13 cellular contexts compared by ENCODE assay signal in the genomic region with DNA sequence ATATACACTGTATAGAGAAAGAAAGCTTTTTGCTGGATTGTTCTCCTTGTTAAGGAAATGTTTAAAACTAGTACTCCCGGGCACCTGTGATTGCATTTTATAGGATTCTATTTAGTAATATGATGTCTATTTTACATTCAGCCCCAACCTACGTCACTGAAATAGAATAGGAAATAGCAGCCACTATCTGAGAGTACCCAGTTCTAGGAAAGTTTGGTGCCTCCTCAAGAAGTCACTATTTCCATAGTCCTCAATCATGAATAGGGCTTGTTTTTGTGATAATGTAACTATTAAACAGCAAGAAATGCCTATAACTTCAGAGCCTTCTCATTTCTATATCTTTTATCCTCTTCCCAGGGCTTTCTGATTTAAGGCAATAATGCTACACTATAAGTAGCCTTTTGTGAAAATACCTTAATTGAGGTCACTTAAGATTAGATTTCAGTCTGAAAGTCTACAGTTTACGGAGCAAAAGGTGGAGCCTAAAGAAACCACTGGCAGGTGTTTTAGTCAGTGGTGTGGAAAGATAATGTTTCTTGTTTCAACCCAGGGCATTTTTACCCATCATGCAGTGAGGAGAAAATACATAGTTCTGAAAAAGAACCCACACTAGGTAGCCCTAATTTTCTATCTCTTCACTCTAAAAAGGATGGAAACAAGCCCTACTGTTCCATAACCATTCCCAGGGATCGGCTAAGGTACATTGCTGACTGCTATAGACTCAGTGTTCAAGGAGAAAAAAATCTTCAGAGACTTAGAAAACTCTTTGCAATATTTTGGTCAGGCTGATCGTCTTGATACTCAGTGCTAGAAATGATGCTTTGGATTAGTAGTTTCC. TPM values are rescaled to one million over a fixed set of nuclear protein-coding genes. Genes with fewer than 3 reads are reported as not detected.
DNase-seq lines count a peak whose midpoint lies in the region; ATAC-seq and TF ChIP-seq lines count a peak whose summit lies in the region.
"Had no signal": no experiment of that assay in that cellular context is flagged by ENCODE, and none has a peak within 500 bp of the region (broad histone marks: within the 10 kb centered on the region; RNA-seq: fewer than 3 reads in every experiment).

No MANE protein-coding gene starts in this region.

- no peak for TF ChIP-seq EP300 in sigmoid colon (IDR thresholded peaks at IDR 0.05)

- H3K4me1 Mint-ChIP-seq in CD4-positive, CD25-positive, alpha-beta regulatory T cell, result peaks cover 64 to 92% (median 78%) of the 10 kb centered on the region in 4 donors
- H3K4me1 Mint-ChIP-seq in activated naive CD8-positive, alpha-beta T cell treated with anti-CD3 and anti-CD28 coated beads for 36 hours, result peaks cover 72% of the 10 kb centered on the region

- 81 to 92% methylated on average over 5 of the region's 5 CpGs for WGBS in sigmoid colon, 2 donors

- H3K4me1 ChIP-seq in CD4-positive, CD25-positive, alpha-beta regulatory T cell (ENCODE audit: control insufficient read depth, insufficient read depth, low read length, poor library complexity, severe bottlenecking), result peaks cover 78% of the 10 kb centered on the region
- no peaks in the 10 kb centered on the region for H3K4me1 ChIP-seq in sigmoid colon
- H3K4me1 ChIP-seq: BLaER1, testis had no signal

- intact Hi-C loops in sigmoid colon (cut with DNase I), result no loop called here

- H3K9me3 ChIP-seq in CD4-positive, CD25-positive, alpha-beta regulatory T cell (ENCODE audit: control insufficient read depth in 2 of 2, low read length in 2 of 2), result no peaks in the 10 kb centered on the region
- H3K9me3 ChIP-seq in sigmoid colon, result no peaks in the 10 kb centered on the region
- H3K9me3 ChIP-seq: testis had no signal

- no peaks in the 10 kb centered on the region for H3K27me3 ChIP-seq in CD4-positive, CD25-positive, alpha-beta regulatory T cell (ENCODE audit: control insufficient read depth, insufficient read depth, low read length)
- H3K27me3 ChIP-seq in sigmoid colon, result no peaks in the 10 kb centered on the region
- H3K27me3 ChIP-seq: BLaER1, testis had no signal

- H3K27ac ChIP-seq in CD4-positive, CD25-positive, alpha-beta regulatory T cell (ENCODE audit: insufficient read depth, low read length, poor library complexity, severe bottlenecking), result peak overlapping the region; percentile 80
- no peak overlapping the region for H3K27ac ChIP-seq in sigmoid colon
- H3K27ac ChIP-seq: BLaER1, testis had no signal

- peak overlapping the region; percentile 56 for H3K4me3 ChIP-seq in CD4-positive, CD25-positive, alpha-beta regulatory T cell (ENCODE audit: low read depth, low read length)
- H3K4me3 ChIP-seq in sigmoid colon, result no peak overlapping the region
- H3K4me3 ChIP-seq: BLaER1, testis had no signal

- H3K4me3 Mint-ChIP-seq in CD4-positive, CD25-positive, alpha-beta regulatory T cell, result peak overlapping the region; percentile 47 to 86 (median 74)
- peak overlapping the region; percentile 50 for H3K4me3 Mint-ChIP-seq in activated naive CD8-positive, alpha-beta T cell treated with anti-CD3 and anti-CD28 coated beads for 36 hours
- H3K4me3 Mint-ChIP-seq: H9 had no signal

- H3K36me3 ChIP-seq in CD4-positive, CD25-positive, alpha-beta regulatory T cell (ENCODE audit: control insufficient read depth, insufficient read depth, low read length), result no peaks in the 10 kb centered on the region
- H3K36me3 ChIP-seq in sigmoid colon, result no peaks in the 10 kb centered on the region
- H3K36me3 ChIP-seq: BLaER1 had no signal

- peaks cover 12% of the 10 kb centered on the region for H3K36me3 Mint-ChIP-seq in CD4-positive, CD25-positive, alpha-beta regulatory T cell
- H3K36me3 Mint-ChIP-seq in activated naive CD8-positive, alpha-beta T cell treated with anti-CD3 and anti-CD28 coated beads for 36 hours, result peaks cover 61% of the 10 kb centered on the region

- no peak for TF ChIP-seq POLR2A in sigmoid colon (IDR thresholded peaks at IDR 0.05)

- ATAC-seq in CD4-positive, CD25-positive, alpha-beta regulatory T cell (ENCODE audit: low read depth in 2 of 2), result peak; percentile 69 to 77
- ATAC-seq in GM19463 (IDR thresholded peaks at IDR 0.05; ENCODE audit: unreplicated experiment), result peak; percentile 40
- ATAC-seq in HG03280 (IDR thresholded peaks at IDR 0.05; ENCODE audit: unreplicated experiment), result peak; percentile 59

- peaks cover 0 to 4% (median 0%) of the 10 kb centered on the region in 7 donors for H3K9me3 Mint-ChIP-seq in CD4-positive, CD25-positive, alpha-beta regulatory T cell
- H3K9me3 Mint-ChIP-seq in activated naive CD8-positive, alpha-beta T cell treated with anti-CD3 and anti-CD28 coated beads for 36 hours, result peaks cover 21% of the 10 kb centered on the region

- H3K27me3 Mint-ChIP-seq in CD4-positive, CD25-positive, alpha-beta regulatory T cell, result no peaks in the 10 kb centered on the region
- no peaks in the 10 kb centered on the region for H3K27me3 Mint-ChIP-seq in activated naive CD8-positive, alpha-beta T cell treated with anti-CD3 and anti-CD28 coated beads for 36 hours

- peak in 2 of 3 donors; percentile 45 to 82 for DNase-seq in CD4-positive, CD25-positive, alpha-beta regulatory T cell
- DNase-seq in activated naive CD8-positive, alpha-beta T cell treated with anti-CD3 and anti-CD28 coated beads for 36 hours, result no peak
- DNase-seq in NCI-H1694 (lab: John Stamatoyannopoulos, UW) (no peak), epidermal melanocyte (ENCODE audit: insufficient read length, low spot score) (no peak), NCI-H1105 treated with DMSO at 0.1 percent for 48 hours (lab: John Stamatoyannopoulos, UW) (no peak), sigmoid colon (no peak)
- DNase-seq: activated effector memory CD4-positive, alpha-beta T cell treated with anti-CD3 and anti-CD28 coated beads, Interleukin-2, amount 50 U/mL, for 16 hours; H9; NCI-H510A treated with DMSO at 0.1 percent for 48 hours; testis had no signal

- no peak for TF ChIP-seq CTCF in sigmoid colon (IDR thresholded peaks at IDR 0.05)

- peak overlapping the region; percentile 91 to 96 (median 94) for H3K27ac Mint-ChIP-seq in CD4-positive, CD25-positive, alpha-beta regulatory T cell
- H3K27ac Mint-ChIP-seq in activated naive CD8-positive, alpha-beta T cell treated with anti-CD3 and anti-CD28 coated beads for 36 hours, result peak overlapping the region; percentile 98

RNA-seq across cellular contexts. Expression of gene TIGIT, which starts 38.7 kb away (rescaled TPM):
- 72.8 TPM for total RNA-seq in CD4-positive, CD25-positive, alpha-beta regulatory T cell
- 100 to 1,000 TPM; 210 to 246 (median 236) TPM for polyA plus RNA-seq in CD4-positive, CD25-positive, alpha-beta regulatory T cell
- total RNA-seq in activated naive CD8-positive, alpha-beta T cell treated with anti-CD3 and anti-CD28 coated beads for 36 hours, result 10 to 100 TPM; 12.9 to 16.4 TPM
- total RNA-seq in sigmoid colon, result under 1 TPM in 1 of 4 donors, not detected in 3; 0.33 TPM
- 1 to 10 TPM in 1 of 3 donors, not detected in 2; 7.9 TPM for polyA plus RNA-seq in sigmoid colon
- total RNA-seq: H9 had no signal

Comparison
In these comparisons a context has a peak if more than half of its experiments do, and no peak if none do; other contexts are left out.
1. DNase-seq: peak in CD4-positive, CD25-positive, alpha-beta regulatory T cell (2 of 3); none in activated naive CD8-positive, alpha-beta T cell treated with anti-CD3 and anti-CD28 coated beads for 36 hours (single experiment), NCI-H1694 (single experiment), epidermal melanocyte (single experiment), NCI-H1105 treated with DMSO at 0.1 percent for 48 hours (single experiment) and sigmoid colon (single experiment).
2. RNA of gene TIGIT, which starts 38.7 kb away (total RNA-seq): 72.8 TPM in CD4-positive, CD25-positive, alpha-beta regulatory T cell (single experiment) and 12.9 to 16.4 TPM in activated naive CD8-positive, alpha-beta T cell treated with anti-CD3 and anti-CD28 coated beads for 36 hours; 0.33 TPM in sigmoid colon; every median in the first group is over 10 times any median in the second.
3. Peak in every context shown above with its lines, with median percentiles within 50 percentile points of each other: ATAC-seq.